1 cellular context compared by ENCODE assay signal in genomic region chr19:3161453-3161852, GRCh38.
TF ChIP-seq lines count a peak whose summit lies in the region.

No MANE protein-coding gene starts in this region.

TF ChIP-seq in IMR-90, 13 proteins besides CTCF, POLR2A, EP300 and RAD21:
- TF ChIP-seq ELK1 (IDR thresholded peaks at IDR 0.05; ENCODE audit: borderline replicate concordance, low read depth, low read length): no peak
- TF ChIP-seq FOS (IDR thresholded peaks at IDR 0.05; ENCODE audit: low read depth, low read length): peak; percentile 63
